Comparison of ENCODE assay signal across 13 cellular contexts in genomic region chr15:74651251-74651741, GRCh38. TPM values are rescaled to one million over a fixed set of nuclear protein-coding genes. Genes with fewer than 3 reads are reported as not detected.
DNase-seq lines count a peak whose midpoint lies in the region; ATAC-seq and TF ChIP-seq lines count a peak whose summit lies in the region.
"Had no signal": no experiment of that assay in that cellular context is flagged by ENCODE, and none has a peak within 500 bp of the region (broad histone marks: within the 10 kb centered on the region; RNA-seq: fewer than 3 reads in every experiment).

No MANE protein-coding gene starts in this region.

- intact Hi-C loops in dorsolateral prefrontal cortex (cut with DNase I) = no loop called here

- H3K27ac ChIP-seq in dorsolateral prefrontal cortex = peak overlapping the region in 40 of 59 donors; percentile 1 to 76 (median 44)
- H3K27ac ChIP-seq: upper lobe of left lung had no signal

- DNase-seq in DMS153 (lab: John Stamatoyannopoulos, UW) (peak; percentile 88), NCI-H2081 treated with DMSO at 0.1 percent for 48 hours (lab: John Stamatoyannopoulos, UW) (peak; percentile 95), dorsolateral prefrontal cortex (no peak), myocyte (ENCODE audit: low read depth) (peak; percentile 32)
- no peak for DNase-seq in stimulated activated CD4-positive, alpha-beta T cell treated with anti-CD3 and anti-CD28 coated beads, Interleukin-12 subunit alpha, Interleukin-12 subunit beta, amount 100 ng/mL, for 4 hours
- no peak for DNase-seq in activated CD4-positive, CD25-positive, alpha-beta regulatory T cell treated with anti-CD3 and anti-CD28 coated beads, Interleukin-2, amount 50 U/mL, for 72 hours
- DNase-seq: activated T-cell treated with anti-CD3 and anti-CD28 coated beads, Interleukin-2, amount 50 U/mL, for 24 hours; Caco-2; stimulated activated CD4-positive, alpha-beta T cell treated with anti-CD3 and anti-CD28 coated beads, Interleukin-4, amount 100 ng/mL, for 4 hours; T1000; upper lobe of left lung had no signal

- H3K4me3 ChIP-seq in dorsolateral prefrontal cortex = no peak overlapping the region
- H3K4me3 ChIP-seq: upper lobe of left lung had no signal

- ATAC-seq in HG03378 (IDR thresholded peaks at IDR 0.05; ENCODE audit: unreplicated experiment) = no peak
- no peak for ATAC-seq in GM18858 (IDR thresholded peaks at IDR 0.05; ENCODE audit: unreplicated experiment)

- no peak for TF ChIP-seq CTCF in dorsolateral prefrontal cortex (IDR thresholded peaks at IDR 0.05 in 54 of 56, conservative IDR thresholded peaks at IDR 0.05 in 2 of 56; ENCODE audit: low read depth in 1 of 56, partially characterized antibody in 56 of 56)

- no peaks in the 10 kb centered on the region for H3K27me3 ChIP-seq in dorsolateral prefrontal cortex
- H3K27me3 ChIP-seq: upper lobe of left lung had no signal

RNA-seq across cellular contexts. Expression of gene CLK3, which starts 35.7 kb away (rescaled TPM):
- 10 to 100 TPM; 41.9 to 96.5 (median 63.3) TPM for total RNA-seq in dorsolateral prefrontal cortex
- 74.0 and 76.0 TPM in 2 replicates for total RNA-seq in myocyte
- polyA plus RNA-seq in myocyte (2012) = 59.6 TPM

RNA-seq across cellular contexts. Expression of gene EDC3, which starts 44.5 kb away (rescaled TPM):
- 10 to 100 TPM; 27.4 to 63.8 (median 38.5) TPM for total RNA-seq in dorsolateral prefrontal cortex
- 8.5 and 9.5 TPM in 2 replicates for total RNA-seq in myocyte
- 32.8 TPM for polyA plus RNA-seq in myocyte (2012)

Comparison
In these comparisons a context has a peak if more than half of its experiments do, and no peak if none do; other contexts are left out.
1. DNase-seq: peak in DMS153 (single experiment), NCI-H2081 treated with DMSO at 0.1 percent for 48 hours (single experiment) and myocyte (single experiment); none in dorsolateral prefrontal cortex (0 of 10), stimulated activated CD4-positive, alpha-beta T cell treated with anti-CD3 and anti-CD28 coated beads, Interleukin-12 subunit alpha, Interleukin-12 subunit beta, amount 100 ng/mL, for 4 hours (single experiment) and activated CD4-positive, CD25-positive, alpha-beta regulatory T cell treated with anti-CD3 and anti-CD28 coated beads, Interleukin-2, amount 50 U/mL, for 72 hours (single experiment).